Comparison of ENCODE assay signal across 10 cellular contexts in the genomic region with DNA sequence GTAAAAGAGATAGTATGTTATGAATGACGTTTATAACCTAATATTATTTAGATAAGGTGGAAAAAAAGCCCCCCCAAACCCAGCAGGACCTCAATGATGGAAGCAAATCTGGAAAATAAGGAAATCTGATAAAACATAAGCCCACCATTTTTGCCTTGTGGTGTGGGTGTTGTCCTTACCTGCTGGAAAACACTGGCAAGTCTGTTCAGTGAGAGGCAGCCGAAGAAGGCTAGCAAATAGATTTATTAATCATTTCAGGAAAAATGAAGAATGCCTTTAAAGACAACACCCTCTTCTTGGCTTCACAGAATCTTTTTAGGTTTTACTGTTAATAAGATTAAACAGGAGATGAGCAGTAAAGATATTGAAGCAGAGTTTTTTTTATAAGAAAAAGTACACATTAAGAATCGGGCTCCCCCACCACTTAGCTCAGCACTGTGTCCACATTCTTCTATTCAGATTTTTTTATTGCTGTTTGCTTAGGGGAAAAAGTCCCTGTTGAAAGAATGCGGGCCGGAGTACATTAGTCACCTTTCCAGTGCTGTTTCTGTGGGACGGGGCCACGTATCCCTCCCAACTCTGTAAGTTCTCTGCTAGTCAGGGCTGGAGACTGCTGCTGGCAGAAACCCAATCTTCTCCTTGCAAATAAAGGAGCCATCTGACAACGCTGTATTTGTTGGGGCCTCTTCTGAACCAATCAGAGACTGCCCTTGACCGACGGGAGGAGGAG.
DNase-seq lines count a peak whose midpoint lies in the region; ATAC-seq, FAIRE-seq and TF ChIP-seq lines count a peak whose summit lies in the region.
"Had no signal": no experiment of that assay in that cellular context is flagged by ENCODE, and none has a peak within 500 bp of the region (broad histone marks: within the 10 kb centered on the region; RNA-seq: fewer than 3 reads in every experiment).

No MANE protein-coding gene starts in this region.

- H3K27me3 ChIP-seq in BJ (ENCODE audit: control insufficient read depth, insufficient read depth, low read length) (no peaks in the 10 kb centered on the region), bronchial epithelial cell (ENCODE audit: control insufficient read depth, insufficient read depth, low read length) (no peaks in the 10 kb centered on the region), muscle layer of colon (ENCODE audit: control insufficient read depth in 1 of 2, insufficient read depth in 2 of 2, low read length in 2 of 2) (no peaks in the 10 kb centered on the region)
- no peaks in the 10 kb centered on the region for H3K27me3 ChIP-seq in naive thymus-derived CD4-positive, alpha-beta T cell (ENCODE audit: control insufficient read depth in 2 of 2, insufficient read depth in 2 of 2, low read length in 2 of 2)

- CTCF ChIA-PET in BJ (lab: Yijun Ruan, JAX) = no interaction called here
- CTCF ChIA-PET in naive thymus-derived CD4-positive, alpha-beta T cell (lab: Charles Lee) = no interaction called here

- no peaks in the 10 kb centered on the region for H3K4me1 Mint-ChIP-seq in naive thymus-derived CD4-positive, alpha-beta T cell

- H3K36me3 Mint-ChIP-seq in naive thymus-derived CD4-positive, alpha-beta T cell = no peaks in the 10 kb centered on the region
- H3K36me3 Mint-ChIP-seq: activated naive CD8-positive, alpha-beta T cell had no signal

- no peak overlapping the region for H3K27ac Mint-ChIP-seq in naive thymus-derived CD4-positive, alpha-beta T cell
- H3K27ac Mint-ChIP-seq: activated naive CD8-positive, alpha-beta T cell had no signal

- H3K9me3 Mint-ChIP-seq in naive thymus-derived CD4-positive, alpha-beta T cell = peaks cover 0 to 2% (median 0%) of the 10 kb centered on the region in 11 donors

- H3K36me3 ChIP-seq in BJ (ENCODE audit: control insufficient read depth, insufficient read depth, low read length) = no peaks in the 10 kb centered on the region
- H3K36me3 ChIP-seq in bronchial epithelial cell (ENCODE audit: control insufficient read depth, insufficient read depth, low read length) = no peaks in the 10 kb centered on the region
- H3K36me3 ChIP-seq in muscle layer of colon (ENCODE audit: insufficient read depth, low read length) = no peaks in the 10 kb centered on the region
- H3K36me3 ChIP-seq in naive thymus-derived CD4-positive, alpha-beta T cell (ENCODE audit: control insufficient read depth in 2 of 3, insufficient read depth in 3 of 3, low read length in 3 of 3) = no peaks in the 10 kb centered on the region

- H3K4me1 ChIP-seq in muscle layer of colon (ENCODE audit: insufficient read depth, low read length) = peaks cover 4% of the 10 kb centered on the region
- no peaks in the 10 kb centered on the region for H3K4me1 ChIP-seq in naive thymus-derived CD4-positive, alpha-beta T cell (ENCODE audit: control insufficient read depth in 2 of 2, insufficient read depth in 2 of 2, low read length in 2 of 2)

- ATAC-seq in GM19455 (IDR thresholded peaks at IDR 0.05; ENCODE audit: unreplicated experiment) (no peak), HG02798 (IDR thresholded peaks at IDR 0.05; ENCODE audit: poor library complexity, unreplicated experiment) (no peak)
- ATAC-seq in naive thymus-derived CD4-positive, alpha-beta T cell = no peak

- no peak overlapping the region for H3K4me3 Mint-ChIP-seq in naive thymus-derived CD4-positive, alpha-beta T cell
- H3K4me3 Mint-ChIP-seq: activated naive CD8-positive, alpha-beta T cell had no signal

- peak overlapping the region; percentile 2 for H3K9ac ChIP-seq in muscle layer of colon (ENCODE audit: low read length)

- no peak for FAIRE-seq in bronchial epithelial cell (lab: Jason Lieb, UNC)

- DNase-seq in BJ (ENCODE audit: low read depth) = peak; percentile 76
- peak; percentile 30 for DNase-seq in LHCN-M2 (ENCODE audit: low read depth)
- DNase-seq in bronchial epithelial cell (ENCODE audit: low read depth) = peak; percentile 94
- DNase-seq in NCI-H1694 treated with DMSO at 0.1 percent for 48 hours (lab: John Stamatoyannopoulos, UW) = no peak
- no peak for DNase-seq in naive thymus-derived CD4-positive, alpha-beta T cell
- DNase-seq: DND-41 had no signal

- no peak for TF ChIP-seq CTCF in BJ (IDR thresholded peaks at IDR 0.05; ENCODE audit: insufficient read depth, low read depth, low read length)
- TF ChIP-seq CTCF in bronchial epithelial cell (IDR thresholded peaks at IDR 0.05; ENCODE audit: insufficient read depth, low read length, severe bottlenecking) = no peak

- POLR2A ChIA-PET in BJ (lab: Charles Lee) = interaction anchor here (0.6 kb wide), 1 partner anchor 176 kb away, joined by 3 read pairs; no protein-coding TSS in a partner anchor
- POLR2A ChIA-PET in naive thymus-derived CD4-positive, alpha-beta T cell (lab: Charles Lee) = no interaction called here

- no peak overlapping the region for H3K4me3 ChIP-seq in BJ (ENCODE audit: low read depth, low read length)
- no peak overlapping the region for H3K4me3 ChIP-seq in bronchial epithelial cell (ENCODE audit: low read depth, low read length)
- peak overlapping the region in 1 of 2 donors; percentile 20 for H3K4me3 ChIP-seq in muscle layer of colon (ENCODE audit: low read depth in 1 of 2, low read length in 2 of 2)
- no peak overlapping the region for H3K4me3 ChIP-seq in naive thymus-derived CD4-positive, alpha-beta T cell (ENCODE audit: low read length)

- H3K27me3 Mint-ChIP-seq in naive thymus-derived CD4-positive, alpha-beta T cell = peaks cover 5 to 45% (median 27%) of the 10 kb centered on the region in 5 donors

- H3K9me3 ChIP-seq in muscle layer of colon (ENCODE audit: low read length) = no peaks in the 10 kb centered on the region
- no peaks in the 10 kb centered on the region for H3K9me3 ChIP-seq in naive thymus-derived CD4-positive, alpha-beta T cell (ENCODE audit: control insufficient read depth in 2 of 3, low read length in 3 of 3)

- no peak overlapping the region for H3K27ac ChIP-seq in muscle layer of colon (ENCODE audit: low read depth, low read length)
- no peak overlapping the region for H3K27ac ChIP-seq in naive thymus-derived CD4-positive, alpha-beta T cell (ENCODE audit: low read depth, low read length)

- intact Hi-C loops in naive thymus-derived CD4-positive, alpha-beta T cell (cut with micrococcal nuclease) = no loop called here

Comparison
In these comparisons a context has a peak if more than half of its experiments do, and no peak if none do; other contexts are left out.
1. DNase-seq: peak in BJ (single experiment), LHCN-M2 (single experiment) and bronchial epithelial cell (single experiment); none in NCI-H1694 treated with DMSO at 0.1 percent for 48 hours (single experiment) and naive thymus-derived CD4-positive, alpha-beta T cell (0 of 9).